ENCODE assay signal across 10 cellular contexts in genomic region chr12:6334359-6334758, GRCh38. TPM values are rescaled to one million over a fixed set of nuclear protein-coding genes. Genes with fewer than 3 reads are reported as not detected.
DNase-seq lines count a peak whose midpoint lies in the region; ATAC-seq and TF ChIP-seq lines count a peak whose summit lies in the region.
"Had no signal": no experiment of that assay in that cellular context is flagged by ENCODE, and none has a peak within 500 bp of the region (broad histone marks: within the 10 kb centered on the region; RNA-seq: fewer than 3 reads in every experiment).

No MANE protein-coding gene starts in this region.

- no peak for DNase-seq in heart right ventricle
- no peak for DNase-seq in left cardiac atrium
- DNase-seq in mammary epithelial cell: no peak
- no peak for DNase-seq in uterus
- DNase-seq in activated CD4-positive, CD25-positive, alpha-beta regulatory T cell treated with anti-CD3 and anti-CD28 coated beads, Interleukin-2, amount 50 U/mL, for 72 hours: no peak
- no peak for DNase-seq in foreskin melanocyte
- DNase-seq in NCI-H2196 treated with DMSO at 0.1 percent for 48 hours (lab: John Stamatoyannopoulos, UW; ENCODE audit: unreplicated experiment): no peak
- DNase-seq: NCI-H524, SW 1271 had no signal

- H4K20me1 ChIP-seq in mammary epithelial cell (ENCODE audit: insufficient read depth, low read length): peaks cover 2% of the 10 kb centered on the region

- H3K4me3 ChIP-seq in heart right ventricle (peak overlapping the region in 3 of 10 donors; percentile 19 to 99 (median 99)), mammary epithelial cell (replicated peaks in 1 of 3; ENCODE audit: insufficient read depth in 1 of 3, low read depth in 2 of 3, low read length in 3 of 3) (no peak overlapping the region), muscle layer of duodenum (ENCODE audit: low read depth in 1 of 2, low read length in 2 of 2) (peak overlapping the region in 1 of 2 donors; percentile 99), uterus (peak overlapping the region in 1 of 2 donors; percentile 60)

- peak overlapping the region; percentile 58 for H3K9ac ChIP-seq in mammary epithelial cell (ENCODE audit: insufficient read depth, low read length)

- peaks cover 64% of the 10 kb centered on the region for H3K79me2 ChIP-seq in mammary epithelial cell (ENCODE audit: insufficient read depth, low read length)

- no peak overlapping the region for H2AFZ ChIP-seq in mammary epithelial cell (ENCODE audit: low read depth, low read length)

- peak overlapping the region; percentile 88 to 100 (median 97) for H3K27ac ChIP-seq in heart right ventricle
- peak overlapping the region; percentile 88 for H3K27ac ChIP-seq in mammary epithelial cell (ENCODE audit: insufficient read depth, low read depth, low read length)
- peak overlapping the region; percentile 100 for H3K27ac ChIP-seq in muscle layer of duodenum (ENCODE audit: low read length)
- H3K27ac ChIP-seq in uterus: peak overlapping the region; percentile 95 to 97

- H3K4me1 ChIP-seq in heart right ventricle: peaks cover 38 to 100% (median 66%) of the 10 kb centered on the region in 9 donors
- H3K4me1 ChIP-seq in mammary epithelial cell (ENCODE audit: insufficient read depth, low read length): peaks cover 85% of the 10 kb centered on the region
- H3K4me1 ChIP-seq in muscle layer of duodenum (ENCODE audit: control insufficient read depth in 1 of 2, insufficient read depth in 2 of 2, low read length in 2 of 2): peaks cover 34 to 50% of the 10 kb centered on the region in 2 donors
- H3K4me1 ChIP-seq in uterus: peaks cover 4 to 31% of the 10 kb centered on the region in 2 donors

- H3K36me3 ChIP-seq in heart right ventricle: peaks cover under 1 to 83% (median 47%) of the 10 kb centered on the region in 9 donors
- H3K36me3 ChIP-seq in mammary epithelial cell (ENCODE audit: insufficient read depth, low read length): peaks cover 19% of the 10 kb centered on the region
- peaks cover 42 to 66% of the 10 kb centered on the region in 2 donors for H3K36me3 ChIP-seq in muscle layer of duodenum (ENCODE audit: control insufficient read depth in 1 of 2, insufficient read depth in 2 of 2, low read length in 2 of 2)
- no peaks in the 10 kb centered on the region for H3K36me3 ChIP-seq in uterus

- no peaks in the 10 kb centered on the region for H3K9me3 ChIP-seq in heart right ventricle
- H3K9me3 ChIP-seq in mammary epithelial cell (replicated peaks; ENCODE audit: insufficient read depth, low read length): no peaks in the 10 kb centered on the region
- H3K9me3 ChIP-seq in muscle layer of duodenum (ENCODE audit: control insufficient read depth in 1 of 2, low read length in 2 of 2): no peaks in the 10 kb centered on the region
- H3K9me3 ChIP-seq in uterus: no peaks in the 10 kb centered on the region

- ATAC-seq in heart right ventricle (no peak), left cardiac atrium (no peak)

- in situ Hi-C loops in mammary epithelial cell (cut with MboI; ENCODE audit: low sequenced_read_pairs in 2 of 2): no loop called here

- H3K27me3 ChIP-seq in heart right ventricle (no peaks in the 10 kb centered on the region), mammary epithelial cell (ENCODE audit: insufficient read depth, low read length) (no peaks in the 10 kb centered on the region), muscle layer of duodenum (ENCODE audit: low read depth, low read length) (no peaks in the 10 kb centered on the region), uterus (no peaks in the 10 kb centered on the region)

- peak overlapping the region; percentile 49 for H3K4me2 ChIP-seq in mammary epithelial cell (ENCODE audit: insufficient read depth, low read depth, low read length)

- WGBS in heart right ventricle, 2 donors: 68 to 72% methylated on average over 5 of the region's 5 CpGs
- WGBS in mammary epithelial cell (ENCODE audit: low coverage, missing lambda C conversion rate): 77% methylated on average over 4 of the region's 5 CpGs

- intact Hi-C loops in heart right ventricle (cut with DNase I) (loop anchor here in 5 of 10 donors (2.0 to 10.0 kb wide), 4 partner anchors 33 to 200 kb away; partner anchors contain the start of genes GAPDH (in 3 of the 5) and LTBR (in 2 of the 5)), left cardiac atrium (cut with DNase I) (loop anchor here in 1 of 2 donors (2.0 to 10.0 kb wide), 2 partner anchors 50 to 200 kb away; partner anchors contain the start of genes GAPDH and LTBR), mammary epithelial cell (cut with micrococcal nuclease) (no loop called here), uterus (cut with DNase I; ENCODE audit: low total_unique reads) (loop anchor here (10.0 kb wide), 1 partner anchor 200 kb away; the partner anchor contains the start of gene GAPDH)

- no peak for TF ChIP-seq CTCF in heart right ventricle (IDR thresholded peaks at IDR 0.05)
- TF ChIP-seq CTCF in mammary epithelial cell (conservative IDR thresholded peaks at IDR 0.05 in 1 of 2, IDR thresholded peaks at IDR 0.05 in 1 of 2; ENCODE audit: extremely low read depth in 1 of 2, insufficient read depth in 1 of 2, low read depth in 1 of 2, low read length in 2 of 2): no peak
- no peak for TF ChIP-seq CTCF in uterus (IDR thresholded peaks at IDR 0.05)

- BruUV-seq in mammary epithelial cell (replicated peaks; lab: Mats Ljungman, UMichigan): no TSS peak

- no peak for TF ChIP-seq POLR2A in uterus (IDR thresholded peaks at IDR 0.05)

- dilution Hi-C loops in mammary epithelial cell (cut with HindIII; ENCODE audit: low sequenced_read_pairs): no loop called here

- CTCF ChIA-PET in mammary epithelial cell (lab: Charles Lee; ENCODE audit: low non-redundant PET): no interaction called here

RNA-seq across cellular contexts. Expression of gene TNFRSF1A, which starts 7.5 kb away (rescaled TPM):
- total RNA-seq in heart right ventricle (100 to 1,000 TPM in 1 of 10 donors, 10 to 100 TPM in 9; 29.4 to 100 (median 39.2) TPM), left cardiac atrium (100 to 1,000 TPM in 1 of 2 donors, 10 to 100 TPM in 1; 89.6 to 117 TPM), mammary epithelial cell (100 to 1,000 TPM; 107 to 195 TPM), uterus (100 to 1,000 TPM in 3 of 4 donors, 10 to 100 TPM in 1; 71.8 to 297 (median 174) TPM)
- polyA plus RNA-seq in heart right ventricle (10 to 100 TPM; 34.4 to 75.7 TPM), mammary epithelial cell (87.6 TPM)
- 191 TPM for polyA minus RNA-seq in mammary epithelial cell

RNA-seq across cellular contexts. Expression of gene PLEKHG6, which starts 23.9 kb away (rescaled TPM):
- total RNA-seq in heart right ventricle: 1 to 10 TPM in 2 of 10 donors, under 1 TPM in 3, not detected in 5; 0.13 to 1.9 (median 0.81) TPM
- 1 to 10 TPM; 1.1 to 1.6 TPM for polyA plus RNA-seq in heart right ventricle
- total RNA-seq in left cardiac atrium: 1 to 10 TPM; 5.0 to 6.8 TPM
- 1 to 10 TPM; 2.2 to 3.3 TPM for total RNA-seq in mammary epithelial cell
- polyA plus RNA-seq in mammary epithelial cell: 2.1 TPM
- polyA minus RNA-seq in mammary epithelial cell: not detected
- total RNA-seq in uterus: 1 to 10 TPM in 2 of 4 donors, under 1 TPM in 1, not detected in 1; 0.29 to 1.9 (median 1.7) TPM

RNA-seq across cellular contexts. Expression of gene SCNN1A, which starts 41.0 kb away (rescaled TPM):
- 1 to 10 TPM in 1 of 10 donors, under 1 TPM in 5, not detected in 4; 0.17 to 1.1 (median 0.49) TPM for total RNA-seq in heart right ventricle
- under 1 TPM; 0.15 to 0.23 TPM for polyA plus RNA-seq in heart right ventricle
- 1 to 10 TPM in 1 of 2 donors, under 1 TPM in 1; 0.85 to 3.5 TPM for total RNA-seq in left cardiac atrium
- total RNA-seq in mammary epithelial cell: 100 to 1,000 TPM; 171 to 202 TPM
- 174 TPM for polyA plus RNA-seq in mammary epithelial cell
- polyA minus RNA-seq in mammary epithelial cell: 383 TPM
- total RNA-seq in uterus: 10 to 100 TPM in 2 of 4 donors, 1 to 10 TPM in 2; 1.3 to 38.3 (median 7.3) TPM

RNA-seq across cellular contexts. Expression of gene LTBR, which starts 49.6 kb away (rescaled TPM):
- total RNA-seq in heart right ventricle (10 to 100 TPM; 14.1 to 49.1 (median 20.8) TPM), left cardiac atrium (10 to 100 TPM; 40.4 to 66.6 TPM), mammary epithelial cell (100 to 1,000 TPM; 134 to 149 TPM), uterus (100 to 1,000 TPM in 1 of 4 donors, 10 to 100 TPM in 3; 28.1 to 116 (median 83.5) TPM)
- polyA plus RNA-seq in heart right ventricle (10 to 100 TPM; 37.5 to 38.3 TPM), mammary epithelial cell (119 TPM)
- 89.5 TPM for polyA minus RNA-seq in mammary epithelial cell

Comparison
In these comparisons a context has a peak if more than half of its experiments do, and no peak if none do; other contexts are left out.
1. RNA of gene SCNN1A, which starts 41.0 kb away (total RNA-seq): 171 to 202 TPM in mammary epithelial cell; 1.3 to 38.3 TPM in uterus, 0.85 to 3.5 TPM in left cardiac atrium and 0.17 to 1.1 TPM in heart right ventricle; every median in the first group is over 4 times any median in the second.
2. Peak in every context shown above with its lines, with median percentiles within 50 percentile points of each other: H3K27ac ChIP-seq.